ENCODE assay signal across 8 cellular contexts in genomic region chr2:235468978-235469694, GRCh38. TPM values are rescaled to one million over a fixed set of nuclear protein-coding genes. Genes with fewer than 3 reads are reported as not detected.
DNase-seq lines count a peak whose midpoint lies in the region; ATAC-seq and TF ChIP-seq lines count a peak whose summit lies in the region.

No MANE protein-coding gene starts in this region.

- no peaks in the 10 kb centered on the region for H3K36me3 ChIP-seq in PC-9 (ENCODE audit: low read depth)

- CTCF ChIA-PET in PC-9 (lab: Charles Lee): interaction anchor here (1.3 kb wide), 1 partner anchor 277 kb away, joined by 4 read pairs; no protein-coding TSS in a partner anchor

- BruUV-seq in PC-9 (replicated peaks; lab: Mats Ljungman, UMichigan): TSS peak; percentile 19

- peaks cover 24% of the 10 kb centered on the region; the same call in 1 of the 2 replicates for H3F3A ChIP-seq in PC-9 (ENCODE audit: insufficient read depth, low read depth)

- H2AFZ ChIP-seq in PC-9: peak overlapping the region; percentile 70

- H3K4me3 ChIP-seq in PC-9 (peak overlapping the region; percentile 22; the same call in 1 of the 2 replicates), fibroblast of the aortic adventitia (ENCODE audit: low read depth, low read length) (peak overlapping the region; percentile 40)

- H4K20me1 ChIP-seq in PC-9 (ENCODE audit: insufficient read depth): no peaks in the 10 kb centered on the region

- H3K79me2 ChIP-seq in PC-9 (ENCODE audit: low read depth): no peaks in the 10 kb centered on the region

- H3K27me3 ChIP-seq in PC-9 (ENCODE audit: insufficient read depth, low read depth): no peaks in the 10 kb centered on the region

- peaks cover 8% of the 10 kb centered on the region for H3K4me1 Mint-ChIP-seq in progenitor cell of endocrine pancreas (ENCODE audit: low read depth)
- no peaks in the 10 kb centered on the region for H3K4me1 Mint-ChIP-seq in stimulated activated naive B cell treated with anti-CD40 and anti-IgM and Interleukin-4, amounts not matched to agents 10 μg/mL and 1 μg/mL and 100 μg/mL, for 72 hours

- DNase-seq in DMS79 treated with DMSO at 0.1 percent for 48 hours (lab: John Stamatoyannopoulos, UW) (peak; percentile 73), PC-9 (peak; percentile 63 to 93), fibroblast of the aortic adventitia (ENCODE audit: low read depth) (peak; percentile 89), progenitor cell of endocrine pancreas (ENCODE audit: low spot score, unreplicated experiment) (no peak), SKM-1 (lab: John Stamatoyannopoulos, UW; ENCODE audit: unreplicated experiment) (no peak)
- DNase-seq in activated CD4-positive, alpha-beta T cell treated with anti-CD3 and anti-CD28 coated beads for 4 hours: no peak
- no peak for DNase-seq in stimulated activated naive B cell treated with anti-CD40 and anti-IgM and Interleukin-4, amounts not matched to agents 10 μg/mL and 1 μg/mL and 100 μg/mL, for 72 hours

- H3K4me3 Mint-ChIP-seq in progenitor cell of endocrine pancreas (ENCODE audit: low read depth): no peak overlapping the region
- H3K4me3 Mint-ChIP-seq in stimulated activated naive B cell treated with anti-CD40 and anti-IgM and Interleukin-4, amounts not matched to agents 10 μg/mL and 1 μg/mL and 100 μg/mL, for 72 hours: no peak overlapping the region

- peaks cover 1% of the 10 kb centered on the region for H3K27me3 Mint-ChIP-seq in progenitor cell of endocrine pancreas
- H3K27me3 Mint-ChIP-seq in stimulated activated naive B cell treated with anti-CD40 and anti-IgM and Interleukin-4, amounts not matched to agents 10 μg/mL and 1 μg/mL and 100 μg/mL, for 72 hours: peaks cover 4 to 23% of the 10 kb centered on the region in 2 donors

- POLR2A ChIA-PET in PC-9 (lab: Charles Lee; ENCODE audit: unreplicated experiment): interaction anchor here (0.6 to 1.1 kb wide), 3 partner anchors 10 to 1495 kb away, joined by 3 to 9 read pairs (median 7); no protein-coding TSS in a partner anchor

- peaks cover 29% of the 10 kb centered on the region for H3K4me1 ChIP-seq in PC-9 (replicated peaks; ENCODE audit: insufficient read depth)

- H3K27ac ChIP-seq in PC-9: peak overlapping the region; percentile 87

- H3K9me2 ChIP-seq in PC-9 (ENCODE audit: insufficient read depth): no peaks in the 10 kb centered on the region

- ATAC-seq in HG02852 (IDR thresholded peaks at IDR 0.05; ENCODE audit: unreplicated experiment): no peak
- no peak for ATAC-seq in stimulated activated naive B cell treated with anti-CD40 and anti-IgM and Interleukin-4, amounts not matched to agents 10 μg/mL and 1 μg/mL and 100 μg/mL, for 72 hours (replicated peaks)

- TF ChIP-seq CTCF in PC-9 (conservative IDR thresholded peaks at IDR 0.05) (no peak), fibroblast of the aortic adventitia (IDR thresholded peaks at IDR 0.05; ENCODE audit: insufficient read depth, low read length) (no peak), progenitor cell of endocrine pancreas (IDR thresholded peaks at IDR 0.05; ENCODE audit: unreplicated experiment) (no peak)

- H3K9me3 ChIP-seq in PC-9 (ENCODE audit: insufficient read depth, low read depth): no peaks in the 10 kb centered on the region

- no peaks in the 10 kb centered on the region for H3K9me3 Mint-ChIP-seq in progenitor cell of endocrine pancreas (ENCODE audit: low read depth)
- H3K9me3 Mint-ChIP-seq in stimulated activated naive B cell treated with anti-CD40 and anti-IgM and Interleukin-4, amounts not matched to agents 10 μg/mL and 1 μg/mL and 100 μg/mL, for 72 hours: no peaks in the 10 kb centered on the region

- intact Hi-C loops in PC-9 (cut with micrococcal nuclease; ENCODE audit: unreplicated experiment): loop anchor here (2.0 kb wide), 1 partner anchor 74 kb away; no protein-coding TSS in a partner anchor

- no peaks in the 10 kb centered on the region for H3K36me3 Mint-ChIP-seq in progenitor cell of endocrine pancreas (ENCODE audit: insufficient read depth)
- no peaks in the 10 kb centered on the region for H3K36me3 Mint-ChIP-seq in stimulated activated naive B cell treated with anti-CD40 and anti-IgM and Interleukin-4, amounts not matched to agents 10 μg/mL and 1 μg/mL and 100 μg/mL, for 72 hours

- H3K4me2 ChIP-seq in PC-9: peak overlapping the region; percentile 69

- H3K27ac Mint-ChIP-seq in progenitor cell of endocrine pancreas: peak overlapping the region; percentile 18
- H3K27ac Mint-ChIP-seq in stimulated activated naive B cell treated with anti-CD40 and anti-IgM and Interleukin-4, amounts not matched to agents 10 μg/mL and 1 μg/mL and 100 μg/mL, for 72 hours: no peak overlapping the region

RNA-seq across cellular contexts. Expression of gene AGAP1, which starts 24.7 kb away (rescaled TPM):
- total RNA-seq in PC-9 (2021): 91.4 and 107 TPM in 2 replicates
- 9.8 and 12.3 TPM in 2 replicates for total RNA-seq in fibroblast of the aortic adventitia (ENCODE audit: low replicate concordance)
- total RNA-seq in progenitor cell of endocrine pancreas: 43.3 and 47.2 TPM in 2 replicates

Comparison
In these comparisons a context has a peak if more than half of its experiments do, and no peak if none do; other contexts are left out.
1. DNase-seq: peak in DMS79 treated with DMSO at 0.1 percent for 48 hours (single experiment), PC-9 (2 of 2) and fibroblast of the aortic adventitia (single experiment); none in progenitor cell of endocrine pancreas (single experiment), activated CD4-positive, alpha-beta T cell treated with anti-CD3 and anti-CD28 coated beads for 4 hours (0 of 2), SKM-1 (single experiment) and stimulated activated naive B cell treated with anti-CD40 and anti-IgM and Interleukin-4, amounts not matched to agents 10 μg/mL and 1 μg/mL and 100 μg/mL, for 72 hours (single experiment).